ENCODE assay signal across 1 cellular context in the genomic region with DNA sequence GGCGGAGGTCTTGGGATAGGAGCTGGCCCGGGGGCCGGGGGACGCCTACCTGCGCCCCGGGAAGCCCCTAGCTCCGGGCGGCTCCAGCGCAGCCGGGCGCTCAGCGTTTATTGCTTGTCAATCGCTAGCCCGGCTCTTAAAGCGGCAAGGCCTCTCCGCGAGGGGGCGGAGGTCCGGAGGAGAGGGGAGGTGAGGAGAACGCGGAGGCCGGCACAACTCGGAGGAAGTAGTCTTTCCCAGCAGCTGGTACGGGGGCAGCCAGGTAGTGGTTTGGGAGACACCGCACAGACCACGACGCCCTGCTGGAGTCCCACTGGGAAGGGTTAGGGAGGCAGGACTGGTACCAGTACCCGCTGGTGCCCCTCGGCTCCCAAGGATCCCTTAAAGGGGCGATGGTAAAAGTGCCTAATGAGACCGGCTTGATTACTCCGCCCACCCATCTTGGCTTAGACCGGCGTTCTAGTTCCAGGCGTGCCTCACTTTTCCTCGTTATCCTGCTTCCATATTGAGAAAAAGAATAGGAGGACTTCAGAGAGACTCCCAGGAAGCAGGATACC.
TF ChIP-seq lines count a peak whose summit lies in the region.

MPP2 (minus strand) TSS at position 112 of the 557 bp plus-strand sequence. CDS start 3,076 bp downstream, outside the sequence.

TF ChIP-seq in HEK293, 187 proteins besides CTCF, POLR2A, EP300 and RAD21 (continued from another document):
- TF ChIP-seq, protein P1, sequence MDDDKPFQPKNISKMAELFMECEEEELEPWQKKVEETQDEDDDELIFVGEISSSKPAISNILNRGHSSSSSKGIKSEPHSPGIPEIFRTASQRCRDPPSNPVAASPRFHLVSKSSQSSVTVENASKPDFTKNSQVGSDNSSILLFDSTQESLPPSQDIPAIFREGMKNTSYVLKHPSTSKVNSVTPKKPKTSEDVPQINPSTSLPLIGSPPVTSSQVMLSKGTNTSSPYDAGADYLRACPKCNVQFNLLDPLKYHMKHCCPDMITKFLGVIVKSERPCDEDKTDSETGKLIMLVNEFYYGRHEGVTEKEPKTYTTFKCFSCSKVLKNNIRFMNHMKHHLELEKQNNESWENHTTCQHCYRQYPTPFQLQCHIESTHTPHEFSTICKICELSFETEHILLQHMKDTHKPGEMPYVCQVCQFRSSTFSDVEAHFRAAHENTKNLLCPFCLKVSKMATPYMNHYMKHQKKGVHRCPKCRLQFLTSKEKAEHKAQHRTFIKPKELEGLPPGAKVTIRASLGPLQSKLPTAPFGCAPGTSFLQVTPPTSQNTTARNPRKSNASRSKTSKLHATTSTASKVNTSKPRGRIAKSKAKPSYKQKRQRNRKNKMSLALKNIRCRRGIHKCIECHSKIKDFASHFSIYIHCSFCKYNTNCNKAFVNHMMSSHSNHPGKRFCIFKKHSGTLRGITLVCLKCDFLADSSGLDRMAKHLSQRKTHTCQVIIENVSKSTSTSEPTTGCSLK (tag by site-specific recombination; IDR thresholded peaks at IDR 0.05) = no peak
- no peak for TF ChIP-seq ZNF529 (tag by site-specific recombination; IDR thresholded peaks at IDR 0.05; ENCODE audit: insufficient replicate concordance)
TF ChIP-seq in HEK293: peak in this region for 41.
